Comparison of ENCODE assay signal across 16 cellular contexts in the genomic region with DNA sequence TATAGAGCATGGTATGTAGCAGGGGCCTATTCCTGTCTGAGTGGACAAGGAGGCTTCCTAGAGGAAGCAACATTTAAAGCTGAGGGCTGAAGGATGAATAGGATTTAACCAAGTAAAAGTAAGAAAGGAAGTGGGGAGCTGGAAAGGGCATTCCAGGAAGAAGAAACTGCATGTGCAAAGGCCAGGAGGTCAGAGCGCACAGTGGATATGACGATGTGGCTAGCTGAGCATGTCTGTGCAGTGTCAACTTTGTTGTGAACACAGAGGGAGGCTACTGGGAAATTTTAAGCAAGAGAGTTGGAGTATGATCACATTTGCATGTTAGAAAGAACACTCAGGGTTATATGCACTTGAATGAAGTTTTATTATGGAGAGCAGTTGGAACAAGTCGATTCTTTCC. TPM values are rescaled to one million over a fixed set of nuclear protein-coding genes. Genes with fewer than 3 reads are reported as not detected.
A peak's percentile ranks its signal among the peaks of the same experiment; 100 is the strongest.
DNase-seq lines count a peak whose midpoint lies in the region; ATAC-seq and TF ChIP-seq lines count a peak whose summit lies in the region.
"Had no signal": no experiment of that assay in that cellular context is flagged by ENCODE, and none has a peak within 500 bp of the region (broad histone marks: within the 10 kb centered on the region; RNA-seq: fewer than 3 reads in every experiment).

No MANE protein-coding gene starts in this region.

- no TSS peak for BruUV-seq in OCI-LY7 (replicated peaks; lab: Mats Ljungman, UMichigan)

- H3K27ac Mint-ChIP-seq in CD8-positive, alpha-beta T cell = peak overlapping the region; percentile 76

- CTCF ChIA-PET in CD8-positive, alpha-beta T cell (lab: Charles Lee) = no interaction called here
- CTCF ChIA-PET in OCI-LY7 (lab: Charles Lee; ENCODE audit: unreplicated experiment) = interaction anchor here (0.9 kb wide), 1 partner anchor 9 kb away, joined by 4 read pairs; no protein-coding TSS in a partner anchor

- WGBS in esophagus, 2 donors = 38 to 63% methylated on average over 3 of the region's 3 CpGs
- 48 to 72% methylated on average over 3 of the region's 3 CpGs for WGBS in sigmoid colon, 2 donors

- intact Hi-C loops in CD8-positive, alpha-beta T cell (cut with DNase I, micrococcal nuclease) = no loop called here
- intact Hi-C loops in OCI-LY7 (cut with micrococcal nuclease; ENCODE audit: unreplicated experiment) = no loop called here
- intact Hi-C loops in sigmoid colon (cut with DNase I) = loop anchor here (10.0 kb wide), 1 partner anchor 202 kb away; no protein-coding TSS in a partner anchor

- ATAC-seq in CD8-positive, alpha-beta T cell = peak; percentile 3
- ATAC-seq: left cardiac atrium had no signal

- no peaks in the 10 kb centered on the region for H3K27me3 ChIP-seq in CD8-positive, alpha-beta T cell (ENCODE audit: insufficient read depth, low read length)
- H3K27me3 ChIP-seq in esophagus (ENCODE audit: control insufficient read depth in 1 of 2, insufficient read depth in 2 of 2, low read length in 2 of 2) (no peaks in the 10 kb centered on the region), sigmoid colon (no peaks in the 10 kb centered on the region)
- H3K27me3 ChIP-seq: hepatocyte had no signal

- H3K4me1 ChIP-seq in CD8-positive, alpha-beta T cell (ENCODE audit: insufficient read depth, low read length) = peaks cover 36% of the 10 kb centered on the region
- H3K4me1 ChIP-seq in OCI-LY7 (ENCODE audit: insufficient read depth, low read length, poor library complexity, severe bottlenecking) (peaks cover 30% of the 10 kb centered on the region), esophagus (ENCODE audit: control insufficient read depth in 2 of 2, insufficient read depth in 2 of 2, low read length in 1 of 2) (peaks cover 8 to 16% of the 10 kb centered on the region in 2 donors), sigmoid colon (peaks cover 0 to 24% (median 15%) of the 10 kb centered on the region in 4 donors)

- peak overlapping the region; percentile 13 for H3K4me3 Mint-ChIP-seq in CD8-positive, alpha-beta T cell

- no peak overlapping the region for H3K4me3 ChIP-seq in CD8-positive, alpha-beta T cell (ENCODE audit: low read depth, low read length)
- H3K4me3 ChIP-seq in OCI-LY7 (ENCODE audit: low read depth, low read length, poor library complexity, severe bottlenecking) (no peak overlapping the region), esophagus (ENCODE audit: low read depth in 1 of 2, low read length in 2 of 2) (no peak overlapping the region), sigmoid colon (no peak overlapping the region)
- H3K4me3 ChIP-seq: coronary artery, hepatocyte had no signal

- peaks cover 53% of the 10 kb centered on the region for H3K4me1 Mint-ChIP-seq in CD8-positive, alpha-beta T cell (ENCODE audit: low read depth)

- POLR2A ChIA-PET in CD8-positive, alpha-beta T cell (lab: Charles Lee) = interaction anchor here (1.4 kb wide), 1 partner anchor 29 kb away, joined by 4 read pairs; a partner anchor contains a TSS
- POLR2A ChIA-PET in OCI-LY7 (lab: Charles Lee) = no interaction called here

- TF ChIP-seq EP300 in sigmoid colon (IDR thresholded peaks at IDR 0.05) = no peak

- 0 out of 2 replicates have a peak overlapping the region, but pooled peaks have one; percentile 5 for H3K4me2 ChIP-seq in OCI-LY7 (ENCODE audit: low read length)
- H3K4me2 ChIP-seq: hepatocyte had no signal

- no peaks in the 10 kb centered on the region for H3K27me3 Mint-ChIP-seq in CD8-positive, alpha-beta T cell (ENCODE audit: low read depth)

- H3K27ac ChIP-seq in CD8-positive, alpha-beta T cell (ENCODE audit: low read depth, low read length) = no peak overlapping the region
- H3K27ac ChIP-seq in OCI-LY7 (ENCODE audit: low read depth, low read length, poor library complexity, severe bottlenecking) = no peak overlapping the region
- peak overlapping the region; percentile 86 to 97 for H3K27ac ChIP-seq in esophagus (ENCODE audit: low read depth in 2 of 2, low read length in 1 of 2)
- H3K27ac ChIP-seq in sigmoid colon = peak overlapping the region; percentile 84 to 94 (median 90)
- H3K27ac ChIP-seq: hepatocyte had no signal

- in situ Hi-C loops in KBM-7 (cut with MboI; ENCODE audit: low pct_unique_long_range_greater_than_20kb, low sequenced_read_pairs) = no loop called here

- no peak for TF ChIP-seq CTCF in CD8-positive, alpha-beta T cell (IDR thresholded peaks at IDR 0.05)
- TF ChIP-seq CTCF in OCI-LY7 (conservative IDR thresholded peaks at IDR 0.05; ENCODE audit: low read length) (no peak), sigmoid colon (IDR thresholded peaks at IDR 0.05) (no peak)

- H2AFZ ChIP-seq in OCI-LY7 (ENCODE audit: low read length) = peak overlapping the region; percentile 28; the same call in 1 of the 2 replicates
- H2AFZ ChIP-seq: hepatocyte had no signal

- H3K9me3 ChIP-seq in CD8-positive, alpha-beta T cell (ENCODE audit: low read length) = no peaks in the 10 kb centered on the region
- H3K9me3 ChIP-seq in OCI-LY7 (ENCODE audit: low read length) (no peaks in the 10 kb centered on the region), esophagus (ENCODE audit: control insufficient read depth in 2 of 2, insufficient read depth in 1 of 2, low read depth in 1 of 2, low read length in 1 of 2) (no peaks in the 10 kb centered on the region), sigmoid colon (no peaks in the 10 kb centered on the region)

- H3K9me2 ChIP-seq in OCI-LY7 (ENCODE audit: insufficient read depth, low read length) = no peaks in the 10 kb centered on the region

- no peak for DNase-seq in CD8-positive, alpha-beta T cell
- DNase-seq in OCI-LY7 (ENCODE audit: low spot score) = no peak
- no peak for DNase-seq in sigmoid colon
- DNase-seq in SW480 (ENCODE audit: low spot score) = no peak
- DNase-seq in Kasumi-1 (lab: John Stamatoyannopoulos, UW) = no peak
- DNase-seq in KBM-7 = no peak
- no peak for DNase-seq in NCI-H526 (lab: John Stamatoyannopoulos, UW)
- DNase-seq: activated T-cell treated with anti-CD3 and anti-CD28 coated beads for 4 hours, aorta, left cardiac atrium, MV-4-11, NCI-H774, RPMI8226 had no signal

- no peak for TF ChIP-seq POLR2A in sigmoid colon (IDR thresholded peaks at IDR 0.05)

- peaks cover 2% of the 10 kb centered on the region for H3K36me3 Mint-ChIP-seq in CD8-positive, alpha-beta T cell

- H3K9me3 Mint-ChIP-seq in CD8-positive, alpha-beta T cell = no peaks in the 10 kb centered on the region

- H3K79me2 ChIP-seq in OCI-LY7 (ENCODE audit: insufficient read depth, low read depth, low read length) = no peaks in the 10 kb centered on the region
- H3K79me2 ChIP-seq: hepatocyte had no signal

- no peaks in the 10 kb centered on the region for H4K20me1 ChIP-seq in OCI-LY7 (ENCODE audit: insufficient read depth, low read length)

- no peaks in the 10 kb centered on the region for H3K36me3 ChIP-seq in CD8-positive, alpha-beta T cell (ENCODE audit: insufficient read depth, low read length)
- H3K36me3 ChIP-seq in OCI-LY7 (ENCODE audit: insufficient read depth, low read length) (no peaks in the 10 kb centered on the region), esophagus (ENCODE audit: control insufficient read depth in 2 of 2, insufficient read depth in 2 of 2, low read length in 1 of 2) (no peaks in the 10 kb centered on the region), sigmoid colon (no peaks in the 10 kb centered on the region)

RNA-seq across cellular contexts. Expression of a gene that starts 28.6 kb away (rescaled TPM):
- total RNA-seq in CD8-positive, alpha-beta T cell = 100 to 1,000 TPM; 595 to 598 TPM
- 7.7 and 8.1 TPM in 2 replicates for total RNA-seq in OCI-LY7 (2014; rRNA removed; shearing (Covaris generic))
- total RNA-seq in OCI-LY7 (2022) (4.2 and 5.3 TPM in 2 replicates), sigmoid colon (100 to 1,000 TPM in 3 of 4 donors, 10 to 100 TPM in 1; 52.4 to 233 (median 202) TPM)
- polyA plus RNA-seq in esophagus (10 to 100 TPM; 31.2 to 42.9 TPM), sigmoid colon (100 to 1,000 TPM in 2 of 3 donors, 10 to 100 TPM in 1; 42.8 to 132 (median 112) TPM)

Comparison
In these comparisons a context has a peak if more than half of its experiments do, and no peak if none do; other contexts are left out.
1. H3K27ac ChIP-seq: peak in esophagus (2 of 2) and sigmoid colon (4 of 4); none in CD8-positive, alpha-beta T cell (single experiment) and OCI-LY7 (single experiment).
2. RNA of a gene that starts 28.6 kb away (total RNA-seq): 595 to 598 TPM in CD8-positive, alpha-beta T cell and 52.4 to 233 TPM in sigmoid colon; 4.2 to 8.1 TPM in OCI-LY7; every median in the first group is over 4 times any median in the second.